14 cellular contexts compared by ENCODE assay signal in the genomic region with DNA sequence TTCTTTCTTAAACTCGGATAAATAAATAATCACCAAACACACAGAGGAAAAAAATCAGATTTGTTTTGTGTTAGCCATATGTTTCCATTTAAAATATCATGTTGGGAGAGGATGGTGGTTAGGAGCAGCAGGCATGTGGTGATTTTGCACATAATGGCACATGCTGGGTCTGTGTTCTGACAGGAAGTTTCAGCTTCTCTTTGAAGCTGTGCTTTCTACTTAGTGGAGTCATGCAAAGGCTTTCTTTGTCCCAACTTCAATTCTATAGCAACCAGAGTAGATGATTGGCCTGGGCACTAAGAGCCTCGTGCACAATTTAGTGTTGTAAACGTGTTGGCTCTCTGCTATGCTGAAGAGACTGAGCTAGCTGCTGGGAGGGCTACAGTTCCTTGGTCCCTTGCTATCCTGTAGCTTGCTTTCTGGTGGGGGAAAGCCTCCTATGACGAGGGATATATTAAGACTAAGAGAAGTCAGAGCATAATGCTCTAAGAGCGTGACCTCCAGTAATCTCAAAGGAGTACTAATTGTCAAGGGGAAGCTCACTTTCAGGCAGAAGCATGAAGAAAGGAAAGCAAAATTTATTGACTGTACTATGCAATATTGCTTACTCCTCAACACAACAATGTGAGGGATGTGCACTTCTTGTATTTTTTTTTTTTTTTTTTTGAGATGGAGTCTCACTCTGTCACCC.
DNase-seq lines count a peak whose midpoint lies in the region; ATAC-seq and TF ChIP-seq lines count a peak whose summit lies in the region.
"Had no signal": no experiment of that assay in that cellular context is flagged by ENCODE, and none has a peak within 500 bp of the region (broad histone marks: within the 10 kb centered on the region; RNA-seq: fewer than 3 reads in every experiment).

No MANE protein-coding gene starts in this region.

- 54 to 62% methylated on average over 4 of the region's 5 CpGs for whole genome bisulfite sequencing in endodermal cell (ENCODE audit: insufficient coverage in 1 of 2, insufficient read length in 1 of 2), 2 experiments

- H3K9me2 ChIP-seq in GM23338 (ENCODE audit: insufficient read depth), result no peaks in the 10 kb centered on the region

- in situ Hi-C loops in KBM-7 (cut with MboI; ENCODE audit: low pct_unique_long_range_greater_than_20kb, low sequenced_read_pairs), result no loop called here

- H3K4me2 ChIP-seq in BLaER1 (peak overlapping the region; percentile 74), GM23338 (no peak overlapping the region)

- POLR2A ChIA-PET in naive thymus-derived CD8-positive, alpha-beta T cell (lab: Charles Lee), result interaction anchor here (0.7 kb wide), 1 partner anchor 203 kb away, joined by 3 read pairs; no protein-coding TSS in a partner anchor

- no peaks in the 10 kb centered on the region for H3K36me3 Mint-ChIP-seq in endodermal cell (ENCODE audit: low read depth)
- H3K36me3 Mint-ChIP-seq in naive thymus-derived CD8-positive, alpha-beta T cell, result no peaks in the 10 kb centered on the region
- no peaks in the 10 kb centered on the region; the same call in 1 of the 3 replicates for H3K36me3 Mint-ChIP-seq in GM23338 (ENCODE audit: low read depth)
- H3K36me3 Mint-ChIP-seq: activated CD4-positive, alpha-beta memory T cell treated with anti-CD3 and anti-CD28 coated beads for 36 hours had no signal

- H3K27me3 ChIP-seq in BLaER1 (no peaks in the 10 kb centered on the region), endodermal cell (ENCODE audit: control insufficient read depth, insufficient read depth, low read length, poor library complexity, severe bottlenecking) (no peaks in the 10 kb centered on the region), GM23338 (ENCODE audit: insufficient read depth) (no peaks in the 10 kb centered on the region)
- H3K27me3 ChIP-seq: foreskin keratinocyte, Peyer's patch had no signal

- TF ChIP-seq CTCF in endodermal cell (conservative IDR thresholded peaks at IDR 0.05) (no peak), GM23338 (conservative IDR thresholded peaks at IDR 0.05; ENCODE audit: low read depth in 2 of 2) (no peak)

- no peaks in the 10 kb centered on the region for H3F3A ChIP-seq in GM23338 (replicated peaks; ENCODE audit: low read depth)

- H3K9me3 Mint-ChIP-seq in endodermal cell, result peaks cover 6% of the 10 kb centered on the region
- peaks cover 0 to 5% (median 0%) of the 10 kb centered on the region in 9 donors for H3K9me3 Mint-ChIP-seq in naive thymus-derived CD8-positive, alpha-beta T cell
- no peaks in the 10 kb centered on the region; the same call in 2 of the 3 replicates for H3K9me3 Mint-ChIP-seq in GM23338

- no peaks in the 10 kb centered on the region for H3K27me3 Mint-ChIP-seq in endodermal cell (ENCODE audit: insufficient read depth)
- no peaks in the 10 kb centered on the region for H3K27me3 Mint-ChIP-seq in naive thymus-derived CD8-positive, alpha-beta T cell
- no peaks in the 10 kb centered on the region for H3K27me3 Mint-ChIP-seq in GM23338 (ENCODE audit: insufficient read depth, low read depth, poor library complexity)
- H3K27me3 Mint-ChIP-seq: activated CD4-positive, alpha-beta memory T cell treated with anti-CD3 and anti-CD28 coated beads for 36 hours had no signal

- H3K4me3 Mint-ChIP-seq in endodermal cell (no peak overlapping the region), GM23338 (no peak overlapping the region)
- peak overlapping the region in 6 of 10 donors; percentile 2 to 69 (median 38) for H3K4me3 Mint-ChIP-seq in naive thymus-derived CD8-positive, alpha-beta T cell
- H3K4me3 Mint-ChIP-seq: activated CD4-positive, alpha-beta memory T cell treated with anti-CD3 and anti-CD28 coated beads for 36 hours had no signal

- H3K27ac Mint-ChIP-seq in endodermal cell, result no peak overlapping the region
- peak overlapping the region in 7 of 10 donors; percentile 0 to 89 (median 65) for H3K27ac Mint-ChIP-seq in naive thymus-derived CD8-positive, alpha-beta T cell
- H3K27ac Mint-ChIP-seq in GM23338, result no peak overlapping the region
- H3K27ac Mint-ChIP-seq: activated CD4-positive, alpha-beta memory T cell treated with anti-CD3 and anti-CD28 coated beads for 36 hours had no signal

- peaks cover 23% of the 10 kb centered on the region for H3K9me3 ChIP-seq in BLaER1
- H3K9me3 ChIP-seq in endodermal cell (ENCODE audit: control insufficient read depth, low read length), result peaks cover 6% of the 10 kb centered on the region
- H3K9me3 ChIP-seq: HAP-1, Peyer's patch had no signal

- no peaks in the 10 kb centered on the region for H3K79me2 ChIP-seq in GM23338 (replicated peaks; ENCODE audit: insufficient read depth)

- peak; percentile 52 to 74 for ATAC-seq in naive thymus-derived CD8-positive, alpha-beta T cell
- ATAC-seq in HG03280 (IDR thresholded peaks at IDR 0.05; ENCODE audit: unreplicated experiment) (no peak), GM23338 (no peak), HG03378 (IDR thresholded peaks at IDR 0.05; ENCODE audit: unreplicated experiment) (no peak)
- ATAC-seq: foreskin keratinocyte, sciatic nerve had no signal

- H3K27ac ChIP-seq in BLaER1 (peak overlapping the region; percentile 76), endodermal cell (ENCODE audit: low read depth, low read length) (peak overlapping the region; percentile 66), GM23338 (ENCODE audit: low read depth) (no peak overlapping the region)
- H3K27ac ChIP-seq: foreskin keratinocyte, Peyer's patch had no signal

- peaks cover 64% of the 10 kb centered on the region for H3K4me1 ChIP-seq in BLaER1
- H3K4me1 ChIP-seq in endodermal cell (ENCODE audit: control insufficient read depth, insufficient read depth, low read length), result no peaks in the 10 kb centered on the region
- H3K4me1 ChIP-seq in GM23338 (ENCODE audit: insufficient read depth), result no peaks in the 10 kb centered on the region
- H3K4me1 ChIP-seq: foreskin keratinocyte, HAP-1, Peyer's patch had no signal

- no peak overlapping the region for H2AFZ ChIP-seq in GM23338

- H3K9ac ChIP-seq in BLaER1 (peak overlapping the region; percentile 62; the same call in 1 of the 2 replicates), endodermal cell (ENCODE audit: extremely low read depth, low read length, poor library complexity, severe bottlenecking) (no peak overlapping the region)

- H3K4me3 ChIP-seq in BLaER1 (no peak overlapping the region), endodermal cell (ENCODE audit: low read length) (no peak overlapping the region), GM23338 (no peak overlapping the region)
- H3K4me3 ChIP-seq: HAP-1, Peyer's patch had no signal

- DNase-seq in KBM-7 (peak; percentile 11), endodermal cell (no peak), GM23338 (ENCODE audit: low spot score) (no peak), HK-2 (ENCODE audit: unreplicated experiment) (no peak)
- DNase-seq in naive thymus-derived CD8-positive, alpha-beta T cell, result peak in 3 of 10 donors; percentile 15 to 28 (median 18)
- DNase-seq: activated CD4-positive, alpha-beta memory T cell treated with anti-CD3 and anti-CD28 coated beads for 36 hours; foreskin keratinocyte; NCI-H510A treated with DMSO at 0.1 percent for 48 hours; Peyer's patch had no signal

- 0 out of 2 replicates have a peak, but pooled peaks cover 4% of the 10 kb centered on the region for H3K36me3 ChIP-seq in BLaER1
- no peaks in the 10 kb centered on the region for H3K36me3 ChIP-seq in endodermal cell (ENCODE audit: control insufficient read depth, insufficient read depth, low read length)
- no peaks in the 10 kb centered on the region for H3K36me3 ChIP-seq in GM23338 (ENCODE audit: insufficient read depth)
- H3K36me3 ChIP-seq: HAP-1, Peyer's patch had no signal

- peaks cover 6% of the 10 kb centered on the region for H3K4me1 Mint-ChIP-seq in endodermal cell
- H3K4me1 Mint-ChIP-seq in naive thymus-derived CD8-positive, alpha-beta T cell, result peaks cover 8 to 14% (median 11%) of the 10 kb centered on the region in 4 donors
- H3K4me1 Mint-ChIP-seq in GM23338, result peaks cover 8% of the 10 kb centered on the region; the same call in 2 of the 3 replicates

- H4K20me1 ChIP-seq in BLaER1 (no peaks in the 10 kb centered on the region), GM23338 (replicated peaks; ENCODE audit: insufficient read depth) (no peaks in the 10 kb centered on the region)

TF ChIP-seq in GM23338, 12 proteins besides CTCF, POLR2A, EP300 and RAD21 (continues in another document):
- TF ChIP-seq, protein P1, sequence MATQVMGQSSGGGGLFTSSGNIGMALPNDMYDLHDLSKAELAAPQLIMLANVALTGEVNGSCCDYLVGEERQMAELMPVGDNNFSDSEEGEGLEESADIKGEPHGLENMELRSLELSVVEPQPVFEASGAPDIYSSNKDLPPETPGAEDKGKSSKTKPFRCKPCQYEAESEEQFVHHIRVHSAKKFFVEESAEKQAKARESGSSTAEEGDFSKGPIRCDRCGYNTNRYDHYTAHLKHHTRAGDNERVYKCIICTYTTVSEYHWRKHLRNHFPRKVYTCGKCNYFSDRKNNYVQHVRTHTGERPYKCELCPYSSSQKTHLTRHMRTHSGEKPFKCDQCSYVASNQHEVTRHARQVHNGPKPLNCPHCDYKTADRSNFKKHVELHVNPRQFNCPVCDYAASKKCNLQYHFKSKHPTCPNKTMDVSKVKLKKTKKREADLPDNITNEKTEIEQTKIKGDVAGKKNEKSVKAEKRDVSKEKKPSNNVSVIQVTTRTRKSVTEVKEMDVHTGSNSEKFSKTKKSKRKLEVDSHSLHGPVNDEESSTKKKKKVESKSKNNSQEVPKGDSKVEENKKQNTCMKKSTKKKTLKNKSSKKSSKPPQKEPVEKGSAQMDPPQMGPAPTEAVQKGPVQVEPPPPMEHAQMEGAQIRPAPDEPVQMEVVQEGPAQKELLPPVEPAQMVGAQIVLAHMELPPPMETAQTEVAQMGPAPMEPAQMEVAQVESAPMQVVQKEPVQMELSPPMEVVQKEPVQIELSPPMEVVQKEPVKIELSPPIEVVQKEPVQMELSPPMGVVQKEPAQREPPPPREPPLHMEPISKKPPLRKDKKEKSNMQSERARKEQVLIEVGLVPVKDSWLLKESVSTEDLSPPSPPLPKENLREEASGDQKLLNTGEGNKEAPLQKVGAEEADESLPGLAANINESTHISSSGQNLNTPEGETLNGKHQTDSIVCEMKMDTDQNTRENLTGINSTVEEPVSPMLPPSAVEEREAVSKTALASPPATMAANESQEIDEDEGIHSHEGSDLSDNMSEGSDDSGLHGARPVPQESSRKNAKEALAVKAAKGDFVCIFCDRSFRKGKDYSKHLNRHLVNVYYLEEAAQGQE (IDR thresholded peaks at IDR 0.05; ENCODE audit: unreplicated experiment), result no peak
- TF ChIP-seq POLR2AphosphoS5 (IDR thresholded peaks at IDR 0.05; ENCODE audit: low read depth), result no peak
- TF ChIP-seq NANOG (IDR thresholded peaks at IDR 0.05; ENCODE audit: borderline replicate concordance), result no peak
- no peak for TF ChIP-seq ETS1 (IDR thresholded peaks at IDR 0.05)
- TF ChIP-seq JUNB (IDR thresholded peaks at IDR 0.05; ENCODE audit: unreplicated experiment), result no peak

Comparison
In these comparisons a context has a peak if more than half of its experiments do, and no peak if none do; other contexts are left out.
1. H3K27ac Mint-ChIP-seq: peak in naive thymus-derived CD8-positive, alpha-beta T cell (7 of 10); none in endodermal cell (single experiment) and GM23338 (single experiment).
2. H3K4me3 Mint-ChIP-seq: peak in naive thymus-derived CD8-positive, alpha-beta T cell (6 of 10); none in endodermal cell (single experiment) and GM23338 (single experiment).
3. ATAC-seq: peak in naive thymus-derived CD8-positive, alpha-beta T cell (2 of 2); none in HG03280 (single experiment), GM23338 (single experiment) and HG03378 (single experiment).